ENCODE assay signal across 17 cellular contexts in genomic region chr14:39555749-39556148, GRCh38.
DNase-seq lines count a peak whose midpoint lies in the region; ATAC-seq, FAIRE-seq and TF ChIP-seq lines count a peak whose summit lies in the region.
"Had no signal": no experiment of that assay in that cellular context is flagged by ENCODE, and none has a peak within 500 bp of the region (broad histone marks: within the 10 kb centered on the region; RNA-seq: fewer than 3 reads in every experiment).

No MANE protein-coding gene starts in this region.

- peaks cover 19% of the 10 kb centered on the region for H3K4me1 Mint-ChIP-seq in nephron progenitor cell
- H3K4me1 Mint-ChIP-seq in activated CD8-positive, alpha-beta T cell treated with anti-CD3 and anti-CD28 coated beads for 36 hours (ENCODE audit: low read depth): no peaks in the 10 kb centered on the region
- H3K4me1 Mint-ChIP-seq: B cell, GM23338 had no signal

- H3K27me3 Mint-ChIP-seq in nephron progenitor cell (ENCODE audit: low read depth, poor library complexity): peaks cover 6% of the 10 kb centered on the region
- no peaks in the 10 kb centered on the region for H3K27me3 Mint-ChIP-seq in activated CD8-positive, alpha-beta T cell treated with anti-CD3 and anti-CD28 coated beads for 36 hours
- H3K27me3 Mint-ChIP-seq: B cell; CD4-positive, alpha-beta T cell had no signal

- DNase-seq in Ammon's horn (ENCODE audit: low spot score): peak; percentile 4
- DNase-seq in globus pallidus (ENCODE audit: low spot score): peak; percentile 27
- DNase-seq in kidney: peak; percentile 18
- DNase-seq in nephron progenitor cell: no peak
- DNase-seq in upper lobe of left lung: no peak
- no peak for DNase-seq in activated CD8-positive, alpha-beta T cell treated with anti-CD3 and anti-CD28 coated beads for 36 hours
- DNase-seq: ACHN; Calu3; CD4-positive, alpha-beta T cell; DMS 273 treated with DMSO at 0.1 percent for 48 hours; H7 had no signal

- FAIRE-seq in kidney (lab: Jason Lieb, UNC): no peak
- FAIRE-seq: GM12878, GM18507 had no signal

- CTCF ChIA-PET in activated CD8-positive, alpha-beta T cell treated with anti-CD3 and anti-CD28 coated beads for 36 hours (lab: Charles Lee): no interaction called here

- H3K4me3 Mint-ChIP-seq in nephron progenitor cell: no peak overlapping the region
- no peak overlapping the region for H3K4me3 Mint-ChIP-seq in activated CD8-positive, alpha-beta T cell treated with anti-CD3 and anti-CD28 coated beads for 36 hours
- H3K4me3 Mint-ChIP-seq: B cell; CD4-positive, alpha-beta T cell; GM23338 had no signal

- H3K27ac ChIP-seq in kidney (ENCODE audit: low read depth in 2 of 2, low read length in 2 of 2): no peak overlapping the region
- H3K27ac ChIP-seq in upper lobe of left lung: no peak overlapping the region

- H3K4me3 ChIP-seq in kidney (ENCODE audit: low read length in 2 of 2) (no peak overlapping the region), upper lobe of left lung (no peak overlapping the region)
- H3K4me3 ChIP-seq: GM12878, GM23338 had no signal

- peaks cover 27% of the 10 kb centered on the region for H3K9me3 Mint-ChIP-seq in nephron progenitor cell
- peaks cover 16% of the 10 kb centered on the region for H3K9me3 Mint-ChIP-seq in activated CD8-positive, alpha-beta T cell treated with anti-CD3 and anti-CD28 coated beads for 36 hours

- no peaks in the 10 kb centered on the region for H3K36me3 ChIP-seq in kidney (ENCODE audit: control insufficient read depth in 1 of 2, insufficient read depth in 2 of 2, low read length in 2 of 2)
- no peaks in the 10 kb centered on the region for H3K36me3 ChIP-seq in upper lobe of left lung

- peak overlapping the region; percentile 57 for H3K27ac Mint-ChIP-seq in nephron progenitor cell
- H3K27ac Mint-ChIP-seq in activated CD8-positive, alpha-beta T cell treated with anti-CD3 and anti-CD28 coated beads for 36 hours: no peak overlapping the region
- H3K27ac Mint-ChIP-seq: B cell; CD4-positive, alpha-beta T cell; GM23338 had no signal

- ATAC-seq in HG02973 (IDR thresholded peaks at IDR 0.05; ENCODE audit: unreplicated experiment) (no peak), upper lobe of left lung (ENCODE audit: low FRiP score in 2 of 2) (no peak), HG03045 (IDR thresholded peaks at IDR 0.05; ENCODE audit: unreplicated experiment) (no peak)
- ATAC-seq in activated CD8-positive, alpha-beta T cell treated with anti-CD3 and anti-CD28 coated beads for 36 hours: no peak
- ATAC-seq: GM12878, GM23338 had no signal

- TF ChIP-seq EP300 in upper lobe of left lung (IDR thresholded peaks at IDR 0.05): no peak

- H3K4me1 ChIP-seq in kidney (ENCODE audit: control insufficient read depth in 1 of 2, insufficient read depth in 1 of 2, low read depth in 1 of 2, low read length in 2 of 2): no peaks in the 10 kb centered on the region
- H3K4me1 ChIP-seq in upper lobe of left lung: no peaks in the 10 kb centered on the region

- H3K27me3 ChIP-seq in upper lobe of left lung: no peaks in the 10 kb centered on the region

- H3K36me3 Mint-ChIP-seq in nephron progenitor cell (ENCODE audit: low read depth): peaks cover 16% of the 10 kb centered on the region
- no peaks in the 10 kb centered on the region for H3K36me3 Mint-ChIP-seq in activated CD8-positive, alpha-beta T cell treated with anti-CD3 and anti-CD28 coated beads for 36 hours (ENCODE audit: low read depth)

- intact Hi-C loops in kidney (cut with DNase I): no loop called here
- intact Hi-C loops in activated CD8-positive, alpha-beta T cell treated with anti-CD3 and anti-CD28 coated beads for 36 hours (cut with micrococcal nuclease): no loop called here

- TF ChIP-seq POLR2A in upper lobe of left lung (IDR thresholded peaks at IDR 0.05): no peak

- H3K9ac ChIP-seq in kidney (ENCODE audit: low read length in 2 of 2): no peak overlapping the region

- 70 to 89% methylated on average over 4 of the region's 4 CpGs for WGBS in upper lobe of left lung, 2 donors

- H3K9me3 ChIP-seq in kidney (ENCODE audit: control insufficient read depth in 1 of 2, low read length in 2 of 2): peaks cover 0 to 19% of the 10 kb centered on the region in 2 donors
- H3K9me3 ChIP-seq in upper lobe of left lung: peaks cover 4 to 17% (median 12%) of the 10 kb centered on the region in 4 donors

- POLR2A ChIA-PET in activated CD8-positive, alpha-beta T cell treated with anti-CD3 and anti-CD28 coated beads for 36 hours (lab: Charles Lee): no interaction called here

- TF ChIP-seq CTCF in kidney (IDR thresholded peaks at IDR 0.05; ENCODE audit: borderline replicate concordance, extremely low read depth, insufficient read depth) (no peak), nephron progenitor cell (IDR thresholded peaks at IDR 0.05) (no peak), upper lobe of left lung (IDR thresholded peaks at IDR 0.05) (no peak)
- TF ChIP-seq CTCF in activated CD8-positive, alpha-beta T cell treated with anti-CD3 and anti-CD28 coated beads for 36 hours (IDR thresholded peaks at IDR 0.05): no peak

Comparison
In these comparisons a context has a peak if more than half of its experiments do, and no peak if none do; other contexts are left out.
1. DNase-seq: peak in Ammon's horn (single experiment), globus pallidus (single experiment) and kidney (single experiment); none in nephron progenitor cell (single experiment), upper lobe of left lung (0 of 2) and activated CD8-positive, alpha-beta T cell treated with anti-CD3 and anti-CD28 coated beads for 36 hours (single experiment).